22 cellular contexts compared by ENCODE assay signal in the genomic region with DNA sequence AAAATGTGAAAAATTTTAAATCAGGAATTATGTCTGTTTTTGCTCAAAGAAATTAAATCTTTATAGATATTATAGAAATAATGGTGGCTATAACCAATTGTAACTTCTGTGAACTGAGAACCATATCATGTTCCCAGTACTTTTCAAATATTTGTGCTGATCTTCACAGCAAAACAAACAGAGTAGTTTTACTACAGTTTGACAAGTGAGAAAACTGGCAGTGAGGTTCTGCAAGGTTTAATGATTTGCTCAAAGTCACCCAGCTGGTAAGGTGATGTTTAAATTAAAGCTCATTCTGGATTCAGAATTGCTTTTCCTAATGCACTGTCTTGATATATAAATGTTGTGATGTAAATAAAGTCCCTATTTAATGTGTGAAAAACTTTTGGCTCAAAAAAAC. TPM values are rescaled to one million over a fixed set of nuclear protein-coding genes. Genes with fewer than 3 reads are reported as not detected.
DNase-seq lines count a peak whose midpoint lies in the region; ATAC-seq and TF ChIP-seq lines count a peak whose summit lies in the region.
"Had no signal": no experiment of that assay in that cellular context is flagged by ENCODE, and none has a peak within 500 bp of the region (broad histone marks: within the 10 kb centered on the region; RNA-seq: fewer than 3 reads in every experiment).

No MANE protein-coding gene starts in this region.

- peaks cover 42% of the 10 kb centered on the region for H3K4me1 ChIP-seq in CD4-positive, alpha-beta memory T cell (ENCODE audit: insufficient read depth, low read length)
- H3K4me1 ChIP-seq: SJCRH30 had no signal

- CTCF ChIA-PET in CD4-positive, alpha-beta memory T cell (lab: Charles Lee; ENCODE audit: partially characterized antibody): interaction anchor here (1.3 to 4.6 kb wide), 2 partner anchors 10 to 16 kb away, joined by 3 to 21 read pairs; no protein-coding TSS in a partner anchor

- no peak for TF ChIP-seq CTCF in progenitor cell of endocrine pancreas (IDR thresholded peaks at IDR 0.05; ENCODE audit: unreplicated experiment)

- intact Hi-C loops in CD4-positive, alpha-beta memory T cell (cut with micrococcal nuclease): no loop called here
- intact Hi-C loops in Right ventricle myocardium superior (cut with DNase I): no loop called here

- peaks cover 0 to 6% of the 10 kb centered on the region in 2 donors for H3K27me3 Mint-ChIP-seq in CD4-positive, alpha-beta memory T cell
- no peaks in the 10 kb centered on the region for H3K27me3 Mint-ChIP-seq in progenitor cell of endocrine pancreas
- H3K27me3 Mint-ChIP-seq in effector memory CD8-positive, alpha-beta T cell: peaks cover 52 to 56% of the 10 kb centered on the region in 2 donors

- peaks cover 37 to 62% (median 51%) of the 10 kb centered on the region in 4 donors for H3K4me1 Mint-ChIP-seq in CD4-positive, alpha-beta memory T cell
- H3K4me1 Mint-ChIP-seq in progenitor cell of endocrine pancreas (ENCODE audit: low read depth): peaks cover 44% of the 10 kb centered on the region
- H3K4me1 Mint-ChIP-seq in effector memory CD8-positive, alpha-beta T cell (ENCODE audit: low read depth in 2 of 2): peaks cover 31 to 36% of the 10 kb centered on the region in 2 donors
- H3K4me1 Mint-ChIP-seq: GM23338 had no signal

- peak overlapping the region in 1 of 7 donors; percentile 51 for H3K27ac Mint-ChIP-seq in CD4-positive, alpha-beta memory T cell
- H3K27ac Mint-ChIP-seq in progenitor cell of endocrine pancreas: peak overlapping the region; percentile 93
- no peak overlapping the region for H3K27ac Mint-ChIP-seq in effector memory CD8-positive, alpha-beta T cell
- H3K27ac Mint-ChIP-seq in activated naive CD4-positive, alpha-beta T cell treated with anti-CD3 and anti-CD28 coated beads, Interleukin-2, amount 50 U/mL, for 72 hours: no peak overlapping the region
- H3K27ac Mint-ChIP-seq: GM23338 had no signal

- POLR2A ChIA-PET in CD4-positive, alpha-beta memory T cell (lab: Charles Lee; ENCODE audit: partially characterized antibody): no interaction called here

- H3K4me3 Mint-ChIP-seq in CD4-positive, alpha-beta memory T cell: peak overlapping the region in 5 of 8 donors; percentile 37 to 71 (median 56)
- no peak overlapping the region for H3K4me3 Mint-ChIP-seq in progenitor cell of endocrine pancreas (ENCODE audit: low read depth)
- H3K4me3 Mint-ChIP-seq in effector memory CD8-positive, alpha-beta T cell: no peak overlapping the region
- H3K4me3 Mint-ChIP-seq: GM23338 had no signal

- no peaks in the 10 kb centered on the region for H3K9me3 ChIP-seq in CD4-positive, alpha-beta memory T cell (ENCODE audit: control insufficient read depth in 1 of 2, low read length in 2 of 2)
- H3K9me3 ChIP-seq: SJCRH30 had no signal

- no peak overlapping the region for H3K4me3 ChIP-seq in CD4-positive, alpha-beta memory T cell (ENCODE audit: low read length in 2 of 2)
- H3K4me3 ChIP-seq: GM23338, SJCRH30 had no signal

- no peaks in the 10 kb centered on the region for H3K27me3 ChIP-seq in CD4-positive, alpha-beta memory T cell (ENCODE audit: insufficient read depth, low read length)
- H3K27me3 ChIP-seq: SJCRH30 had no signal

- peak; percentile 71 for ATAC-seq in left lobe of liver
- ATAC-seq in effector memory CD8-positive, alpha-beta T cell (replicated peaks): no peak
- ATAC-seq in Right ventricle myocardium superior (ENCODE audit: poor library complexity): no peak
- ATAC-seq in activated naive CD4-positive, alpha-beta T cell treated with anti-CD3 and anti-CD28 coated beads, Interleukin-2, amount 50 U/mL, for 72 hours: no peak
- ATAC-seq: GM23338, HCT116, PC-3 had no signal

- H3K9me3 Mint-ChIP-seq in CD4-positive, alpha-beta memory T cell: peaks cover 0 to 6% (median 0%) of the 10 kb centered on the region in 8 donors
- peaks cover 15% of the 10 kb centered on the region for H3K9me3 Mint-ChIP-seq in progenitor cell of endocrine pancreas (ENCODE audit: low read depth)
- no peaks in the 10 kb centered on the region for H3K9me3 Mint-ChIP-seq in effector memory CD8-positive, alpha-beta T cell
- H3K9me3 Mint-ChIP-seq in activated naive CD4-positive, alpha-beta T cell treated with anti-CD3 and anti-CD28 coated beads, Interleukin-2, amount 50 U/mL, for 72 hours: peaks cover 5 to 17% of the 10 kb centered on the region in 2 donors

- DNase-seq in CD4-positive, alpha-beta memory T cell: no peak
- DNase-seq in HT-29 (ENCODE audit: low spot score) (peak; percentile 31), left lobe of liver (ENCODE audit: low spot score) (no peak), progenitor cell of endocrine pancreas (ENCODE audit: low spot score, unreplicated experiment) (no peak), Right ventricle myocardium superior (no peak)
- no peak for DNase-seq in effector memory CD8-positive, alpha-beta T cell
- no peak for DNase-seq in activated naive CD4-positive, alpha-beta T cell treated with anti-CD3 and anti-CD28 coated beads, Interleukin-2, amount 50 U/mL, for 72 hours (ENCODE audit: low spot score in 2 of 2)
- DNase-seq: C1 segment of cervical spinal cord, DMS 273 treated with DMSO at 0.1 percent for 48 hours, GDM1, KBM-7, NCI-H1417 treated with DMSO at 0.1 percent for 48 hours, NCI-H2029, NCI-H345, NCI-H524 treated with DMSO at 0.1 percent for 48 hours, PC-3, SJCRH30 had no signal

- no peak overlapping the region for H3K27ac ChIP-seq in CD4-positive, alpha-beta memory T cell (ENCODE audit: low read depth, low read length)
- H3K27ac ChIP-seq: RWPE1, SJCRH30 had no signal

- no peaks in the 10 kb centered on the region for H3K36me3 ChIP-seq in CD4-positive, alpha-beta memory T cell (ENCODE audit: insufficient read depth, low read length)
- H3K36me3 ChIP-seq: SJCRH30 had no signal

- H3K36me3 Mint-ChIP-seq in CD4-positive, alpha-beta memory T cell: no peaks in the 10 kb centered on the region
- peaks cover 11% of the 10 kb centered on the region for H3K36me3 Mint-ChIP-seq in progenitor cell of endocrine pancreas (ENCODE audit: insufficient read depth)
- no peaks in the 10 kb centered on the region for H3K36me3 Mint-ChIP-seq in effector memory CD8-positive, alpha-beta T cell (ENCODE audit: insufficient read depth)
- H3K36me3 Mint-ChIP-seq in activated naive CD4-positive, alpha-beta T cell treated with anti-CD3 and anti-CD28 coated beads, Interleukin-2, amount 50 U/mL, for 72 hours: peaks cover 6 to 21% of the 10 kb centered on the region in 2 donors

RNA-seq across cellular contexts. Expression of a gene that starts 22.0 kb away (rescaled TPM):
- total RNA-seq in CD4-positive, alpha-beta memory T cell: not detected
- polyA plus RNA-seq in CD4-positive, alpha-beta memory T cell: under 1 TPM; 0.08 to 0.79 TPM
- total RNA-seq in HT-29 (2014; rRNA removed; shearing (Covaris generic)): 0.33 and 0.52 TPM in 2 replicates
- 0.18 TPM for total RNA-seq in left lobe of liver
- 28.0 and 30.1 TPM in 2 replicates for total RNA-seq in progenitor cell of endocrine pancreas
- not detected for total RNA-seq in Right ventricle myocardium superior
- not detected for total RNA-seq in activated naive CD4-positive, alpha-beta T cell treated with anti-CD3 and anti-CD28 coated beads, Interleukin-2, amount 50 U/mL, for 72 hours
- total RNA-seq: A673, Daoy had no signal

Comparison
In these comparisons a context has a peak if more than half of its experiments do, and no peak if none do; other contexts are left out.
1. H3K4me3 Mint-ChIP-seq: peak in CD4-positive, alpha-beta memory T cell (5 of 8); none in progenitor cell of endocrine pancreas (single experiment) and effector memory CD8-positive, alpha-beta T cell (0 of 2).
2. RNA of a gene that starts 22.0 kb away (total RNA-seq): 28.0 to 30.1 TPM in progenitor cell of endocrine pancreas; not detected in Right ventricle myocardium superior (single experiment), 0.33 to 0.52 TPM in HT-29, 0.18 TPM in left lobe of liver (single experiment), not detected in CD4-positive, alpha-beta memory T cell and not detected in activated naive CD4-positive, alpha-beta T cell treated with anti-CD3 and anti-CD28 coated beads, Interleukin-2, amount 50 U/mL, for 72 hours; every median in the first group is over 10 times any median in the second.